Comparison of ENCODE assay signal across 8 cellular contexts in the genomic region with DNA sequence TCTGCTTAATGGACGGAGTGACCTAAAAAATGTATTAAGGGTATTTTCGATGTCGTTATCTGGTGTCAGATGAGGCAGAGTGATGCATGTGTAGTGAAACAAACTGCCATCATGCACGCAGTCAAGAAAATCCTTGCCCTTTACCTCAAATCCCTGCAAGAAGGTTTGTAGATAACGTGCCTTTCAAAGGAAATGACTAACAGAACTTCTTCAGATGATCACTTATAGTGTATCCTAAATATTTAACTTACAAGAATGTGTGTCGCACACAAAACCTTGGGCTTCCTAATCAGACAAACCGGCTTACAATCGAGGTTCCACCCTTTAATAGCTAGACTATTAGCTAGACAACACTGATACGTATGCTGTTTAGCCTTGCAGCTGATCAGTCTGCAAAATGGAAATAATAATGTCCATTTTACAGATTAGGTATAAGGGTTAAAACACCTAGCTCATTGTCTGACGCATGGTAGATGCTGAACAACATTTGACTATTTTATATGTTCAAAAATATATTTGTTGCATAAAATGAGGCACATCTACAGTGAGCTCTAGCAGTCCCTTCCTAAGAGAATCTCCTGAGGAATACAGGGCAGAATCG. TPM values are rescaled to one million over a fixed set of nuclear protein-coding genes. Genes with fewer than 3 reads are reported as not detected.
A peak's percentile ranks its signal among the peaks of the same experiment; 100 is the strongest.
DNase-seq lines count a peak whose midpoint lies in the region; TF ChIP-seq lines count a peak whose summit lies in the region.

No MANE protein-coding gene starts in this region.

- H3K27me3 ChIP-seq in A673 (replicated peaks; ENCODE audit: insufficient read depth, low read depth, low read length, poor library complexity) (no peaks in the 10 kb centered on the region), ascending aorta (no peaks in the 10 kb centered on the region)

- intact Hi-C loops in A673 (cut with micrococcal nuclease; ENCODE audit: unreplicated experiment) = no loop called here
- intact Hi-C loops in ascending aorta (cut with DNase I) = loop anchor here (5.0 to 10.0 kb wide), 5 partner anchors 76 to 742 kb away; a partner anchor contains a TSS
- intact Hi-C loops in head of caudate nucleus (cut with DNase I) = loop anchor here (5.0 kb wide), 2 partner anchors 76 to 129 kb away; no protein-coding TSS in a partner anchor

- in situ Hi-C loops in KBM-7 (cut with MboI; ENCODE audit: low pct_unique_long_range_greater_than_20kb, low sequenced_read_pairs) = no loop called here

- peaks cover 20% of the 10 kb centered on the region for H3K36me3 ChIP-seq in A673 (ENCODE audit: insufficient read depth, low read length, poor library complexity, severe bottlenecking)
- H3K36me3 ChIP-seq in HEK293 (ENCODE audit: control insufficient read depth in 2 of 2, insufficient read depth in 1 of 2, low read length in 2 of 2) = peaks cover 0 to 26% of the 10 kb centered on the region in 2 experiments; a peak in 1 of 3 replicates
- H3K36me3 ChIP-seq in ascending aorta = no peaks in the 10 kb centered on the region

- DNase-seq in A673 (ENCODE audit: low spot score) = no peak
- no peak for DNase-seq in ascending aorta (ENCODE audit: low spot score in 2 of 2)
- peak; percentile 37 for DNase-seq in midbrain (lab: John Stamatoyannopoulos, UW)
- no peak for DNase-seq in stimulated activated CD4-positive, alpha-beta T cell treated with anti-CD3 and anti-CD28 coated beads, Interleukin-4, amount 100 ng/mL, for 1 hour
- no peak for DNase-seq in head of caudate nucleus
- DNase-seq in KBM-7 = no peak
- DNase-seq in GM19238 (ENCODE audit: insufficient read length, low spot score) = no peak

- H3K27ac ChIP-seq in A673 (ENCODE audit: low read depth, low read length, poor library complexity, severe bottlenecking) = peak overlapping the region; percentile 3
- no peak overlapping the region; the same call in 1 of the 2 replicates for H3K27ac ChIP-seq in HEK293 (ENCODE audit: extremely low read depth, low read depth, low read length)
- peak overlapping the region; percentile 96 to 98 for H3K27ac ChIP-seq in ascending aorta

- H3K9me3 ChIP-seq in A673 (ENCODE audit: low read depth, low read length, poor library complexity, severe bottlenecking) (no peaks in the 10 kb centered on the region), HEK293 (ENCODE audit: control insufficient read depth, insufficient read depth, low read depth, low read length) (no peaks in the 10 kb centered on the region), ascending aorta (no peaks in the 10 kb centered on the region)

- TF ChIP-seq CTCF in A673 (conservative IDR thresholded peaks at IDR 0.05; ENCODE audit: low read depth, low read length) = no peak
- no peak for TF ChIP-seq CTCF in HEK293 (tag by site-specific recombination; IDR thresholded peaks at IDR 0.05)
- TF ChIP-seq CTCF in ascending aorta (IDR thresholded peaks at IDR 0.05) = no peak

- H3K4me3 ChIP-seq in A673 (ENCODE audit: low read depth, low read length, poor library complexity, severe bottlenecking) (peak overlapping the region; percentile 87), HEK293 (ENCODE audit: low read depth, low read length) (peak overlapping the region; percentile 92), ascending aorta (peak overlapping the region; percentile 81 to 88)

- CTCF ChIA-PET in A673 (lab: Charles Lee) = no interaction called here
- CTCF ChIA-PET in HEK293 (lab: Yijun Ruan, JAX) = no interaction called here

- POLR2A ChIA-PET in A673 (lab: Charles Lee; ENCODE audit: low non-redundant PET) = no interaction called here
- POLR2A ChIA-PET in HEK293 (lab: Yijun Ruan, JAX) = no interaction called here

- TSS peak; percentile 80 for BruUV-seq in A673 (replicated peaks; lab: Mats Ljungman, UMichigan)

- H3K4me1 ChIP-seq in A673 (ENCODE audit: insufficient read depth, low read length, poor library complexity, severe bottlenecking) (peaks cover 16% of the 10 kb centered on the region), HEK293 (ENCODE audit: control insufficient read depth, insufficient read depth, low read length) (peaks cover 6% of the 10 kb centered on the region), ascending aorta (peaks cover 4 to 25% of the 10 kb centered on the region in 2 donors)

TF ChIP-seq in HEK293, 187 proteins besides CTCF, POLR2A, EP300 and RAD21:
- TF ChIP-seq, protein P1, sequence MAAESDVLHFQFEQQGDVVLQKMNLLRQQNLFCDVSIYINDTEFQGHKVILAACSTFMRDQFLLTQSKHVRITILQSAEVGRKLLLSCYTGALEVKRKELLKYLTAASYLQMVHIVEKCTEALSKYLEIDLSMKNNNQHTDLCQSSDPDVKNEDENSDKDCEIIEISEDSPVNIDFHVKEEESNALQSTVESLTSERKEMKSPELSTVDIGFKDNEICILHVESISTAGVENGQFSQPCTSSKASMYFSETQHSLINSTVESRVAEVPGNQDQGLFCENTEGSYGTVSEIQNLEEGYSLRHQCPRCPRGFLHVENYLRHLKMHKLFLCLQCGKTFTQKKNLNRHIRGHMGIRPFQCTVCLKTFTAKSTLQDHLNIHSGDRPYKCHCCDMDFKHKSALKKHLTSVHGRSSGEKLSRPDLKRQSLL (tag by site-specific recombination; IDR thresholded peaks at IDR 0.05) = no peak
- no peak for TF ChIP-seq ZNF324 (tag by site-specific recombination; IDR thresholded peaks at IDR 0.05)
- TF ChIP-seq SP3 (tag by site-specific recombination; IDR thresholded peaks at IDR 0.05) = 0 out of 2 replicates have a peak, but pooled peaks have one; percentile 17
- TF ChIP-seq ZNF366 (tag by site-specific recombination; conservative IDR thresholded peaks at IDR 0.05) = 0 out of 2 replicates have a peak, but pooled peaks have one; percentile 0
- TF ChIP-seq, protein P2, sequence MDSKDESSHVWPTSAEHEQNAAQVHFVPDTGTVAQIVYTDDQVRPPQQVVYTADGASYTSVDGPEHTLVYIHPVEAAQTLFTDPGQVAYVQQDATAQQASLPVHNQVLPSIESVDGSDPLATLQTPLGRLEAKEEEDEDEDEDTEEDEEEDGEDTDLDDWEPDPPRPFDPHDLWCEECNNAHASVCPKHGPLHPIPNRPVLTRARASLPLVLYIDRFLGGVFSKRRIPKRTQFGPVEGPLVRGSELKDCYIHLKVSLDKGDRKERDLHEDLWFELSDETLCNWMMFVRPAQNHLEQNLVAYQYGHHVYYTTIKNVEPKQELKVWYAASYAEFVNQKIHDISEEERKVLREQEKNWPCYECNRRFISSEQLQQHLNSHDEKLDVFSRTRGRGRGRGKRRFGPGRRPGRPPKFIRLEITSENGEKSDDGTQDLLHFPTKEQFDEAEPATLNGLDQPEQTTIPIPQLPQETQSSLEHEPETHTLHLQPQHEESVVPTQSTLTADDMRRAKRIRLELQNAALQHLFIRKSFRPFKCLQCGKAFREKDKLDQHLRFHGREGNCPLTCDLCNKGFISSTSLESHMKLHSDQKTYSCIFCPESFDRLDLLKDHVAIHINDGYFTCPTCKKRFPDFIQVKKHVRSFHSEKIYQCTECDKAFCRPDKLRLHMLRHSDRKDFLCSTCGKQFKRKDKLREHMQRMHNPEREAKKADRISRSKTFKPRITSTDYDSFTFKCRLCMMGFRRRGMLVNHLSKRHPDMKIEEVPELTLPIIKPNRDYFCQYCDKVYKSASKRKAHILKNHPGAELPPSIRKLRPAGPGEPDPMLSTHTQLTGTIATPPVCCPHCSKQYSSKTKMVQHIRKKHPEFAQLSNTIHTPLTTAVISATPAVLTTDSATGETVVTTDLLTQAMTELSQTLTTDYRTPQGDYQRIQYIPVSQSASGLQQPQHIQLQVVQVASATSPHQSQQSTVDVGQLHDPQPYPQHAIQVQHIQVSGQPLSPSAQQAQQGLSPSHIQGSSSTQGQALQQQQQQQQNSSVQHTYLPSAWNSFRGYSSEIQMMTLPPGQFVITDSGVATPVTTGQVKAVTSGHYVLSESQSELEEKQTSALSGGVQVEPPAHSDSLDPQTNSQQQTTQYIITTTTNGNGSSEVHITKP (tag by site-specific recombination; IDR thresholded peaks at IDR 0.05) = 0 out of 2 replicates have a peak, but pooled peaks have one; percentile 6

RNA-seq across cellular contexts. Expression of a gene that starts 0.6 kb away (rescaled TPM):
- total RNA-seq in A673 (2021) (288 and 297 TPM in 2 replicates), ascending aorta (27.4 TPM)

Comparison
In these comparisons a context has a peak if more than half of its experiments do, and no peak if none do; other contexts are left out.
1. RNA of a gene that starts 0.6 kb away (total RNA-seq): 288 to 297 TPM in A673; 27.4 TPM in ascending aorta (single experiment); every median in the first group is over 10 times any median in the second.
2. Peak in every context shown above with its lines, with median percentiles within 50 percentile points of each other: H3K4me3 ChIP-seq.